ENCODE assay signal across 12 cellular contexts in the genomic region with DNA sequence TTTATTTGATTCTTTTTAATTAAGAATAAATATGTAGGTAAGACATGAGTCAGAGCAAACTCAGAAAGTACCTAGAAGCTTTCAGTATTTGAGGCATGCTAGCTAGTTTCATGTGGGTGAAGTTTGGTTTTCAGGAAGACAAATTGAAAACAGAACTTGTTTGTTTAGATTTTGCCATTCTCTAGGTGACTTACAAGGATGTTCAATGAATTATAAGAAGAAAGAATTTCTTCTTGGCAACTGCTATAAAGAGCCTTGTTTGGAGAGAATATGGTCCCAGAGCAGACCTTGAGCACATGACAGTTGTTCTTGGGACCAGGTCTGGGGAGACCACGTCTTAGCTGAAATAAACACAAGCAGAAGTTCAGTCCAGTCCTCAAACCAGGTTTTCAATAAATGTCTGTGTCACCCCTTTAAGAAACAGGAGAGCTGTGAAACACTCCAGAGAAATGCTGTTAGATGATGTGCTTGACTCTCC. TPM values are rescaled to one million over a fixed set of nuclear protein-coding genes. Genes with fewer than 3 reads are reported as not detected.
DNase-seq lines count a peak whose midpoint lies in the region; ATAC-seq and TF ChIP-seq lines count a peak whose summit lies in the region.
"Had no signal": no experiment of that assay in that cellular context is flagged by ENCODE, and none has a peak within 500 bp of the region (broad histone marks: within the 10 kb centered on the region; RNA-seq: fewer than 3 reads in every experiment).

No MANE protein-coding gene starts in this region.

- H3K9me3 Mint-ChIP-seq in activated naive CD4-positive, alpha-beta T cell treated with anti-CD3 and anti-CD28 coated beads, Interleukin-2, amount 50 U/mL, for 72 hours = peaks cover 8 to 18% of the 10 kb centered on the region in 2 donors

- H3K27me3 ChIP-seq in gastroesophageal sphincter = no peaks in the 10 kb centered on the region

- peak overlapping the region; percentile 97 to 100 for H3K27ac Mint-ChIP-seq in activated naive CD4-positive, alpha-beta T cell treated with anti-CD3 and anti-CD28 coated beads, Interleukin-2, amount 50 U/mL, for 72 hours

- TF ChIP-seq POLR2A in gastroesophageal sphincter (IDR thresholded peaks at IDR 0.05) = no peak

- H3K36me3 ChIP-seq in gastroesophageal sphincter = no peaks in the 10 kb centered on the region
- H3K36me3 ChIP-seq: thoracic aorta had no signal

- peaks cover 19 to 26% of the 10 kb centered on the region in 2 donors for H3K36me3 Mint-ChIP-seq in activated naive CD4-positive, alpha-beta T cell treated with anti-CD3 and anti-CD28 coated beads, Interleukin-2, amount 50 U/mL, for 72 hours

- no peak for TF ChIP-seq EP300 in gastroesophageal sphincter (IDR thresholded peaks at IDR 0.05)

- no peaks in the 10 kb centered on the region for H3K4me1 ChIP-seq in gastroesophageal sphincter

- no peak overlapping the region for H3K27ac ChIP-seq in gastroesophageal sphincter
- H3K27ac ChIP-seq: thoracic aorta had no signal

- ATAC-seq in GM18870 (IDR thresholded peaks at IDR 0.05; ENCODE audit: unreplicated experiment) (peak; percentile 98), GM21381 (IDR thresholded peaks at IDR 0.05; ENCODE audit: unreplicated experiment) (peak; percentile 89), HG03097 (IDR thresholded peaks at IDR 0.05; ENCODE audit: low FRiP score, unreplicated experiment) (peak; percentile 71), gastroesophageal sphincter (no peak)
- peak; percentile 81 to 89 for ATAC-seq in activated naive CD4-positive, alpha-beta T cell treated with anti-CD3 and anti-CD28 coated beads, Interleukin-2, amount 50 U/mL, for 72 hours

- no peak overlapping the region for H3K4me3 ChIP-seq in gastroesophageal sphincter
- H3K4me3 ChIP-seq: thoracic aorta had no signal

- peak in 1 of 2 donors; percentile 45 for DNase-seq in activated naive CD4-positive, alpha-beta T cell treated with anti-CD3 and anti-CD28 coated beads, Interleukin-2, amount 50 U/mL, for 72 hours (ENCODE audit: low spot score in 2 of 2)
- no peak for DNase-seq in dedifferentiated amniotic fluid mesenchymal stem cell (ENCODE audit: extremely low spot score)
- DNase-seq in NCI-H748 (lab: John Stamatoyannopoulos, UW; ENCODE audit: unreplicated experiment) = no peak
- DNase-seq: DND-41, H7, NCI-H510A treated with DMSO at 0.1 percent for 48 hours, SK-N-SH had no signal

- peaks cover 0 to 8% (median 0%) of the 10 kb centered on the region in 3 donors for H3K9me3 ChIP-seq in gastroesophageal sphincter
- H3K9me3 ChIP-seq: SK-N-SH, thoracic aorta had no signal

- no peak for TF ChIP-seq CTCF in gastroesophageal sphincter (IDR thresholded peaks at IDR 0.05)

- 43 to 56% methylated on average over 1 of the region's 1 CpG for WGBS in gastroesophageal sphincter (ENCODE audit: low coverage in 1 of 2), 2 donors

RNA-seq across cellular contexts. Expression of a gene that starts 38.0 kb away (rescaled TPM):
- 10 to 100 TPM; 16.6 to 40.1 TPM for total RNA-seq in activated naive CD4-positive, alpha-beta T cell treated with anti-CD3 and anti-CD28 coated beads, Interleukin-2, amount 50 U/mL, for 72 hours
- total RNA-seq in gastroesophageal sphincter = under 1 TPM in 1 of 4 donors, not detected in 3; 0.12 TPM
- total RNA-seq: H7, thoracic aorta had no signal

Comparison
In these comparisons a context has a peak if more than half of its experiments do, and no peak if none do; other contexts are left out.
1. RNA of a gene that starts 38.0 kb away (total RNA-seq): 16.6 to 40.1 TPM in activated naive CD4-positive, alpha-beta T cell treated with anti-CD3 and anti-CD28 coated beads, Interleukin-2, amount 50 U/mL, for 72 hours; 0.12 TPM in gastroesophageal sphincter; every median in the first group is over 10 times any median in the second.